In the genomic region with DNA sequence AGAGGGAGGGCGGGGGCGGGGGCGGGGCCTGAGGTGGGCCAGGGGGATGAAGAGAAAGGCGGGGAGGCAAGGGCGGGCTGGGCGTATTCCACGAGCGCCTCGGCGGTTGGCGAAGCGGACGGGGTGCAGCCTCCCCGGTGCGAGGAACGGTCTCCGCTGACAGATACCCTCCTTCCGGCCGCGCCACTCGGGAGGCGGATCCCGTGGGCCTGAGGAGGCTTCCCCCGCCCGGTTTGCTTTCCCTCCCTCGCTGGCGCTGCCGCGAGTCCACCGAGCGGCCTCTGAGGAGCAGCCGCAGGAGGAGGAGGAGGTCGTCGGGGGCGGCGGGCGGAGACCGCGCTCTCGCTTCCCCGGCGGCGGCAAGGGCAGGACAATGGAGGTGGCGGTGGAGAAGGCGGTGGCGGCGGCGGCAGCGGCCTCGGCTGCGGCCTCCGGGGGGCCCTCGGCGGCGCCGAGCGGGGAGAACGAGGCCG, we compare ENCODE assay signal across 1 cellular context.
TF ChIP-seq lines count a peak whose summit lies in the region.

A gene (plus strand): TSS at position 84 of the 473 bp plus-strand sequence. CDS start 290 bp downstream, at position 374.

TF ChIP-seq in A549, 52 proteins besides CTCF, POLR2A, EP300 and RAD21 (continued from another document):
- TF ChIP-seq, protein P1, sequence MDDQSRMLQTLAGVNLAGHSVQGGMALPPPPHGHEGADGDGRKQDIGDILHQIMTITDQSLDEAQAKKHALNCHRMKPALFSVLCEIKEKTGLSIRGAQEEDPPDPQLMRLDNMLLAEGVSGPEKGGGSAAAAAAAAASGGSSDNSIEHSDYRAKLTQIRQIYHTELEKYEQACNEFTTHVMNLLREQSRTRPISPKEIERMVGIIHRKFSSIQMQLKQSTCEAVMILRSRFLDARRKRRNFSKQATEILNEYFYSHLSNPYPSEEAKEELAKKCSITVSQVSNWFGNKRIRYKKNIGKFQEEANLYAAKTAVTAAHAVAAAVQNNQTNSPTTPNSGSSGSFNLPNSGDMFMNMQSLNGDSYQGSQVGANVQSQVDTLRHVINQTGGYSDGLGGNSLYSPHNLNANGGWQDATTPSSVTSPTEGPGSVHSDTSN (IDR thresholded peaks at IDR 0.05), result no peak
- TF ChIP-seq RFX5 (IDR thresholded peaks at IDR 0.05) (no peak), RARB (CRISPR knock-in tag; IDR thresholded peaks at IDR 0.05) (no peak), FOXS1 (CRISPR knock-in tag; IDR thresholded peaks at IDR 0.05) (no peak), ZC3H11A (IDR thresholded peaks at IDR 0.05) (no peak), FOSL2 (IDR thresholded peaks at IDR 0.05) (no peak), FOSL2 (CRISPR knock-in tag; IDR thresholded peaks at IDR 0.05) (no peak)
- TF ChIP-seq, protein P2, sequence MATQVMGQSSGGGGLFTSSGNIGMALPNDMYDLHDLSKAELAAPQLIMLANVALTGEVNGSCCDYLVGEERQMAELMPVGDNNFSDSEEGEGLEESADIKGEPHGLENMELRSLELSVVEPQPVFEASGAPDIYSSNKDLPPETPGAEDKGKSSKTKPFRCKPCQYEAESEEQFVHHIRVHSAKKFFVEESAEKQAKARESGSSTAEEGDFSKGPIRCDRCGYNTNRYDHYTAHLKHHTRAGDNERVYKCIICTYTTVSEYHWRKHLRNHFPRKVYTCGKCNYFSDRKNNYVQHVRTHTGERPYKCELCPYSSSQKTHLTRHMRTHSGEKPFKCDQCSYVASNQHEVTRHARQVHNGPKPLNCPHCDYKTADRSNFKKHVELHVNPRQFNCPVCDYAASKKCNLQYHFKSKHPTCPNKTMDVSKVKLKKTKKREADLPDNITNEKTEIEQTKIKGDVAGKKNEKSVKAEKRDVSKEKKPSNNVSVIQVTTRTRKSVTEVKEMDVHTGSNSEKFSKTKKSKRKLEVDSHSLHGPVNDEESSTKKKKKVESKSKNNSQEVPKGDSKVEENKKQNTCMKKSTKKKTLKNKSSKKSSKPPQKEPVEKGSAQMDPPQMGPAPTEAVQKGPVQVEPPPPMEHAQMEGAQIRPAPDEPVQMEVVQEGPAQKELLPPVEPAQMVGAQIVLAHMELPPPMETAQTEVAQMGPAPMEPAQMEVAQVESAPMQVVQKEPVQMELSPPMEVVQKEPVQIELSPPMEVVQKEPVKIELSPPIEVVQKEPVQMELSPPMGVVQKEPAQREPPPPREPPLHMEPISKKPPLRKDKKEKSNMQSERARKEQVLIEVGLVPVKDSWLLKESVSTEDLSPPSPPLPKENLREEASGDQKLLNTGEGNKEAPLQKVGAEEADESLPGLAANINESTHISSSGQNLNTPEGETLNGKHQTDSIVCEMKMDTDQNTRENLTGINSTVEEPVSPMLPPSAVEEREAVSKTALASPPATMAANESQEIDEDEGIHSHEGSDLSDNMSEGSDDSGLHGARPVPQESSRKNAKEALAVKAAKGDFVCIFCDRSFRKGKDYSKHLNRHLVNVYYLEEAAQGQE (IDR thresholded peaks at IDR 0.05), result no peak
TF ChIP-seq in A549: peak in this region for 3.
